Comparison of ENCODE assay signal across 21 cellular contexts in the genomic region with DNA sequence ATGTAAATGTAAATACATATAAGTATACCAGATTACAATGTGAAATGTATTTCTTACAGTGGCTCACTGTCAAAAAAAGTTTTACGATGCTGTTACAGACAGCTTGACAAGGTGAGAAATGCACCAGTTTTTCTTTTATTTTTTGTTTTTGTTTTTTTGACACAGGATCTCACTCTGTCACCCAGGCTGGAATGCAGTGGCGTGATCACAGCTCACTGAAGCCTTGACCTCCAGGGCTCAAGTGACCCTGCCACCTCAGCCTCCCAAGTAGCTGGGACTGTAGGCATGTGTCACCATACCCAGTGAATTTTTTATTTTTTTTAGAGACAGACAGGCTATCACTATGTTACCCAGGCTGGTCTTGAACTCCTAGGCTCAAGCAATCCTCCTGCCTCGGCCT. TPM values are rescaled to one million over a fixed set of nuclear protein-coding genes. Genes with fewer than 3 reads are reported as not detected.
DNase-seq lines count a peak whose midpoint lies in the region; ATAC-seq and TF ChIP-seq lines count a peak whose summit lies in the region.
"Had no signal": no experiment of that assay in that cellular context is flagged by ENCODE, and none has a peak within 500 bp of the region (broad histone marks: within the 10 kb centered on the region; RNA-seq: fewer than 3 reads in every experiment).

No MANE protein-coding gene starts in this region.

- H2AFZ ChIP-seq in Karpas-422 (ENCODE audit: low read length), result no peak overlapping the region
- H2AFZ ChIP-seq: GM23248 had no signal

- H3K4me1 ChIP-seq in DOHH2 (ENCODE audit: control insufficient read depth, low read length), result peaks cover 54% of the 10 kb centered on the region
- H3K4me1 ChIP-seq in Karpas-422 (ENCODE audit: low read length), result peaks cover 78% of the 10 kb centered on the region
- no peaks in the 10 kb centered on the region for H3K4me1 ChIP-seq in BE2C
- H3K4me1 ChIP-seq: BLaER1, Caco-2 had no signal

- TF ChIP-seq CTCF in DOHH2 (IDR thresholded peaks at IDR 0.05; ENCODE audit: low read depth, low read length, poor library complexity, severe bottlenecking), result no peak
- no peak for TF ChIP-seq CTCF in BE2C (IDR thresholded peaks at IDR 0.05; ENCODE audit: low read depth, low read length)

- H3K9me2 ChIP-seq in DOHH2 (replicated peaks; ENCODE audit: control insufficient read depth, low read length), result no peaks in the 10 kb centered on the region
- no peaks in the 10 kb centered on the region for H3K9me2 ChIP-seq in Karpas-422 (replicated peaks; ENCODE audit: insufficient read depth, low read length)

- H3K79me2 ChIP-seq in DOHH2 (ENCODE audit: control insufficient read depth, low read length) (no peaks in the 10 kb centered on the region), Karpas-422 (ENCODE audit: low read length) (no peaks in the 10 kb centered on the region)

- H3K9me3 ChIP-seq in DOHH2 (ENCODE audit: control insufficient read depth, insufficient read depth, low read length) (no peaks in the 10 kb centered on the region), Karpas-422 (ENCODE audit: low read length) (no peaks in the 10 kb centered on the region), BE2C (no peaks in the 10 kb centered on the region)
- H3K9me3 ChIP-seq: BLaER1, Caco-2 had no signal

- DNase-seq in Karpas-422, result no peak
- DNase-seq in left kidney (ENCODE audit: low read depth, low spot score), result peak; percentile 24
- no peak for DNase-seq in BE2C
- no peak for DNase-seq in DMS79 (lab: John Stamatoyannopoulos, UW)
- DNase-seq: Caco-2; CD4-positive, CD25-positive, alpha-beta regulatory T cell; CD8-positive, alpha-beta T cell; DMS153; GF-D8; GM23248; H7; HCEC 1CT had no signal

- no peaks in the 10 kb centered on the region for H3F3A ChIP-seq in DOHH2 (ENCODE audit: control insufficient read depth, insufficient read depth)

- no peak for ATAC-seq in GM18861 (IDR thresholded peaks at IDR 0.05; ENCODE audit: unreplicated experiment)
- ATAC-seq: CD8-positive, alpha-beta T cell had no signal

- H3K36me3 ChIP-seq in DOHH2 (ENCODE audit: control insufficient read depth, low read length) (no peaks in the 10 kb centered on the region), Karpas-422 (ENCODE audit: insufficient read depth, low read length) (no peaks in the 10 kb centered on the region), BE2C (no peaks in the 10 kb centered on the region)
- H3K36me3 ChIP-seq: BLaER1 had no signal

- peak overlapping the region; percentile 48 for H3K27ac ChIP-seq in DOHH2 (ENCODE audit: low read depth, low read length)
- peak overlapping the region; percentile 99 for H3K27ac ChIP-seq in Karpas-422 (ENCODE audit: low read length)
- H3K27ac ChIP-seq: BLaER1, C4-2B, GM23248 had no signal

- H3K9ac ChIP-seq in Karpas-422 (ENCODE audit: low read length), result peak overlapping the region; percentile 66
- H3K9ac ChIP-seq: BLaER1, GM23248 had no signal

- H3K4me3 ChIP-seq in DOHH2 (ENCODE audit: low read length), result peak overlapping the region; percentile 51
- H3K4me3 ChIP-seq in Karpas-422 (ENCODE audit: low read length), result peak overlapping the region; percentile 35; the same call in 1 of the 2 replicates
- no peak overlapping the region for H3K4me3 ChIP-seq in BE2C (ENCODE audit: low read depth, low read length)
- H3K4me3 ChIP-seq: BLaER1, GM23248 had no signal

- H3K4me2 ChIP-seq in DOHH2 (ENCODE audit: low read length) (peak overlapping the region; percentile 52), Karpas-422 (ENCODE audit: low read depth, low read length, poor library complexity, severe bottlenecking) (peak overlapping the region; percentile 58)
- H3K4me2 ChIP-seq: BLaER1 had no signal

- H3K27me3 ChIP-seq in DOHH2 (ENCODE audit: control insufficient read depth, low read length), result no peaks in the 10 kb centered on the region
- no peaks in the 10 kb centered on the region for H3K27me3 ChIP-seq in Karpas-422 (ENCODE audit: low read length)
- peaks cover 3% of the 10 kb centered on the region; the same call in 1 of the 2 replicates for H3K27me3 ChIP-seq in BE2C
- H3K27me3 ChIP-seq: BLaER1 had no signal

- H4K20me1 ChIP-seq in DOHH2 (ENCODE audit: control insufficient read depth, insufficient read depth, low read depth, low read length), result no peaks in the 10 kb centered on the region
- no peaks in the 10 kb centered on the region for H4K20me1 ChIP-seq in Karpas-422 (ENCODE audit: insufficient read depth, low read depth, low read length)
- H4K20me1 ChIP-seq: BLaER1 had no signal

RNA-seq across cellular contexts. Expression of a gene that starts 9.2 kb away (rescaled TPM):
- 2.5 and 3.0 TPM in 2 replicates for total RNA-seq in Karpas-422 (2014; rRNA removed; shearing (Covaris generic); ENCODE audit: low replicate concordance)
- polyA plus RNA-seq in BE2C (2012; ENCODE audit: insufficient read depth, insufficient read length, low read depth), result not detected
- total RNA-seq: A172; A673; Caco-2; CD4-positive, CD25-positive, alpha-beta regulatory T cell; CD8-positive, alpha-beta T cell; Daoy; G401; GM23248; H1; H7 had no signal
- polyA plus RNA-seq: GM23248, H1 had no signal

RNA-seq across cellular contexts. Expression of a gene that starts 44.5 kb away (rescaled TPM):
- 0.11 and 0.19 TPM in 2 replicates for total RNA-seq in Karpas-422 (2014; rRNA removed; shearing (Covaris generic); ENCODE audit: low replicate concordance)
- not detected for polyA plus RNA-seq in BE2C (2012; ENCODE audit: insufficient read depth, insufficient read length, low read depth)
- total RNA-seq: GM23248 had no signal
- polyA plus RNA-seq: GM23248 had no signal
